In genomic region chr3:162385387-162385786, GRCh38 we compare ENCODE assay signal across 18 cellular contexts.
A peak's percentile ranks its signal among the peaks of the same experiment; 100 is the strongest.
DNase-seq lines count a peak whose midpoint lies in the region; ATAC-seq, FAIRE-seq and TF ChIP-seq lines count a peak whose summit lies in the region.
"Had no signal": no experiment of that assay in that cellular context is flagged by ENCODE, and none has a peak within 500 bp of the region (broad histone marks: within the 10 kb centered on the region; RNA-seq: fewer than 3 reads in every experiment).

No MANE protein-coding gene starts in this region.

- intact Hi-C loops in K562 (cut with micrococcal nuclease): no loop called here
- intact Hi-C loops in mammary epithelial cell (cut with micrococcal nuclease): no loop called here

- in situ Hi-C loops in K562 (cut with MboI): no loop called here
- in situ Hi-C loops in mammary epithelial cell (cut with MboI; ENCODE audit: low sequenced_read_pairs in 2 of 2): no loop called here

- ATAC-seq in A549 (no peak), K562 (no peak), GM18873 (IDR thresholded peaks at IDR 0.05; ENCODE audit: low FRiP score, unreplicated experiment) (no peak)
- ATAC-seq: CD8-positive, alpha-beta T cell had no signal

- no peaks in the 10 kb centered on the region for H3K79me2 ChIP-seq in K562 (ENCODE audit: control insufficient read depth, insufficient read depth, low read length)
- no peaks in the 10 kb centered on the region for H3K79me2 ChIP-seq in mammary epithelial cell (ENCODE audit: insufficient read depth, low read length)

- TF ChIP-seq EP300 in A549 (IDR thresholded peaks at IDR 0.05) (no peak), K562 (IDR thresholded peaks at IDR 0.05; ENCODE audit: low read length) (no peak)

- H3K4me3 ChIP-seq in A549: no peak overlapping the region
- no peak overlapping the region for H3K4me3 ChIP-seq in K562
- no peak overlapping the region for H3K4me3 ChIP-seq in mammary epithelial cell (replicated peaks in 1 of 3; ENCODE audit: insufficient read depth in 1 of 3, low read depth in 2 of 3, low read length in 3 of 3)
- H3K4me3 ChIP-seq: BLaER1 treated with 17β-estradiol and CSF1 and Interleukin-3, amounts not matched to agents 10 nM and 100 nM had no signal

- no peak for DNase-seq in A549 (ENCODE audit: low read depth in 1 of 2, low spot score in 1 of 2)
- DNase-seq in H54 (ENCODE audit: insufficient read length, low spot score): no peak
- DNase-seq in K562 (ENCODE audit: extremely low read depth in 1 of 4, low spot score in 3 of 4): no peak
- DNase-seq in mammary epithelial cell: no peak
- DNase-seq: 8988T; AML-193; Caco-2; Calu3; CD4-positive, alpha-beta T cell; CD8-positive, alpha-beta T cell; DMS79 treated with DMSO at 0.1 percent for 48 hours; GF-D8 had no signal

- H3K27ac ChIP-seq in A549 (no peak overlapping the region), K562 (ENCODE audit: extremely low read depth, low read depth, low read length) (no peak overlapping the region), mammary epithelial cell (ENCODE audit: insufficient read depth, low read depth, low read length) (no peak overlapping the region)
- H3K27ac ChIP-seq: BLaER1 treated with 17β-estradiol and CSF1 and Interleukin-3, amounts not matched to agents 10 nM and 100 nM; C4-2B had no signal

- 15% methylated on average over 1 of the region's 1 CpG for WGBS in A549 (ENCODE audit: missing lambda C conversion rate)
- WGBS in K562 (ENCODE audit: insufficient coverage, low coverage, missing lambda C conversion rate): 0% methylated on average over 1 of the region's 1 CpG
- WGBS in mammary epithelial cell (ENCODE audit: low coverage, missing lambda C conversion rate): 76% methylated on average over 1 of the region's 1 CpG

- H3K9me1 ChIP-seq in K562 (ENCODE audit: control insufficient read depth, insufficient read depth, low read length): no peaks in the 10 kb centered on the region

- CTCF ChIA-PET in A549 (lab: Yijun Ruan, JAX): no interaction called here
- CTCF ChIA-PET in K562 (lab: Yijun Ruan, JAX; ENCODE audit: low intra/inter-chr PET ratio): no interaction called here
- CTCF ChIA-PET in mammary epithelial cell (lab: Charles Lee; ENCODE audit: low non-redundant PET): no interaction called here

- FAIRE-seq in A549 (lab: Jason Lieb, UNC) (no peak), H54 (lab: Jason Lieb, UNC) (peak; percentile 33), K562 (lab: Jason Lieb, UNC) (no peak)
- FAIRE-seq: D721Med, G401.6, GM12891 had no signal

- H3K4me1 ChIP-seq in A549 (peaks cover 3% of the 10 kb centered on the region; the same call in 1 of the 3 replicates), K562 (replicated peaks in 1 of 2; ENCODE audit: control insufficient read depth in 2 of 2, insufficient read depth in 2 of 2, low read length in 2 of 2) (no peaks in the 10 kb centered on the region), mammary epithelial cell (ENCODE audit: insufficient read depth, low read length) (no peaks in the 10 kb centered on the region)
- H3K4me1 ChIP-seq: BLaER1 treated with 17β-estradiol and CSF1 and Interleukin-3, amounts not matched to agents 10 nM and 100 nM; Caco-2 had no signal

- TF ChIP-seq RAD21 in A549 (conservative IDR thresholded peaks at IDR 0.05 in 1 of 2, IDR thresholded peaks at IDR 0.05 in 1 of 2) (no peak), K562 (CRISPR knock-in tag; conservative IDR thresholded peaks at IDR 0.05 in 1 of 2, IDR thresholded peaks at IDR 0.05 in 1 of 2) (no peak)

- dilution Hi-C loops in mammary epithelial cell (cut with HindIII; ENCODE audit: low sequenced_read_pairs): no loop called here

- TF ChIP-seq POLR2A in A549 (IDR thresholded peaks at IDR 0.05; ENCODE audit: low read length) (no peak), H54 (IDR thresholded peaks at IDR 0.05; ENCODE audit: low read depth, low read length) (no peak), K562 (conservative IDR thresholded peaks at IDR 0.05) (no peak)

- POLR2A ChIA-PET in A549 (lab: Yijun Ruan, JAX): no interaction called here
- POLR2A ChIA-PET in K562 (lab: Yijun Ruan, JAX): no interaction called here

- TF ChIP-seq CTCF in A549 (IDR thresholded peaks at IDR 0.05): no peak
- no peak for TF ChIP-seq CTCF in K562 (IDR thresholded peaks at IDR 0.05 in 2 of 3, conservative IDR thresholded peaks at IDR 0.05 in 1 of 3; ENCODE audit: insufficient read depth in 2 of 3, low read depth in 1 of 3, low read length in 3 of 3)
- TF ChIP-seq CTCF in mammary epithelial cell (conservative IDR thresholded peaks at IDR 0.05 in 1 of 2, IDR thresholded peaks at IDR 0.05 in 1 of 2; ENCODE audit: extremely low read depth in 1 of 2, insufficient read depth in 1 of 2, low read depth in 1 of 2, low read length in 2 of 2): no peak

- H3K9me3 ChIP-seq in A549 (0 out of 3 replicates have a peak, but pooled peaks cover 2% of the 10 kb centered on the region), K562 (replicated peaks; ENCODE audit: control insufficient read depth, insufficient read depth, low read depth, low read length) (no peaks in the 10 kb centered on the region), mammary epithelial cell (replicated peaks; ENCODE audit: insufficient read depth, low read length) (no peaks in the 10 kb centered on the region)
- H3K9me3 ChIP-seq: BLaER1 treated with 17β-estradiol and CSF1 and Interleukin-3, amounts not matched to agents 10 nM and 100 nM; Caco-2 had no signal

- no peak overlapping the region for H3K4me2 ChIP-seq in A549
- H3K4me2 ChIP-seq in K562 (ENCODE audit: insufficient read depth, low read length): no peak overlapping the region
- H3K4me2 ChIP-seq in mammary epithelial cell (ENCODE audit: insufficient read depth, low read depth, low read length): no peak overlapping the region
- H3K4me2 ChIP-seq: BLaER1 treated with 17β-estradiol and CSF1 and Interleukin-3, amounts not matched to agents 10 nM and 100 nM had no signal

- H3K36me3 ChIP-seq in K562 (ENCODE audit: control insufficient read depth, insufficient read depth, low read length): no peaks in the 10 kb centered on the region
- no peaks in the 10 kb centered on the region for H3K36me3 ChIP-seq in mammary epithelial cell (ENCODE audit: insufficient read depth, low read length)
- H3K36me3 ChIP-seq: BLaER1 treated with 17β-estradiol and CSF1 and Interleukin-3, amounts not matched to agents 10 nM and 100 nM had no signal

- no peaks in the 10 kb centered on the region for H4K20me1 ChIP-seq in K562 (replicated peaks; ENCODE audit: control insufficient read depth, insufficient read depth, low read length)
- no peaks in the 10 kb centered on the region for H4K20me1 ChIP-seq in mammary epithelial cell (ENCODE audit: insufficient read depth, low read length)
- H4K20me1 ChIP-seq: BLaER1 treated with 17β-estradiol and CSF1 and Interleukin-3, amounts not matched to agents 10 nM and 100 nM had no signal

- H3K9ac ChIP-seq in K562 (ENCODE audit: insufficient read depth in 1 of 2, low read depth in 2 of 2, low read length in 2 of 2) (no peak overlapping the region), mammary epithelial cell (ENCODE audit: insufficient read depth, low read length) (no peak overlapping the region)
- H3K9ac ChIP-seq: BLaER1 treated with 17β-estradiol and CSF1 and Interleukin-3, amounts not matched to agents 10 nM and 100 nM had no signal

- H2AFZ ChIP-seq in K562 (ENCODE audit: low read depth, low read length): no peak overlapping the region
- no peak overlapping the region for H2AFZ ChIP-seq in mammary epithelial cell (ENCODE audit: low read depth, low read length)

- no peaks in the 10 kb centered on the region for H3K27me3 ChIP-seq in K562 (ENCODE audit: control insufficient read depth in 2 of 2, insufficient read depth in 2 of 2, low read length in 2 of 2)
- H3K27me3 ChIP-seq in mammary epithelial cell (ENCODE audit: insufficient read depth, low read length): no peaks in the 10 kb centered on the region
- H3K27me3 ChIP-seq: BLaER1 treated with 17β-estradiol and CSF1 and Interleukin-3, amounts not matched to agents 10 nM and 100 nM had no signal

- no TSS peak for BruUV-seq in K562 (replicated peaks; lab: Mats Ljungman, UMichigan)
- BruUV-seq in mammary epithelial cell (replicated peaks; lab: Mats Ljungman, UMichigan): no TSS peak

TF ChIP-seq in A549, 52 proteins besides CTCF, POLR2A, EP300 and RAD21:
- TF ChIP-seq BCL3 (IDR thresholded peaks at IDR 0.05) (no peak), MAFK (IDR thresholded peaks at IDR 0.05; ENCODE audit: partially characterized antibody) (peak; percentile 59), ZNF302 (CRISPR knock-in tag; IDR thresholded peaks at IDR 0.05) (no peak)

TF ChIP-seq in K562, 482 proteins besides CTCF, POLR2A, EP300 and RAD21:
- TF ChIP-seq, protein P1, sequence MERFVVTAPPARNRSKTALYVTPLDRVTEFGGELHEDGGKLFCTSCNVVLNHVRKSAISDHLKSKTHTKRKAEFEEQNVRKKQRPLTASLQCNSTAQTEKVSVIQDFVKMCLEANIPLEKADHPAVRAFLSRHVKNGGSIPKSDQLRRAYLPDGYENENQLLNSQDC (CRISPR knock-in tag; IDR thresholded peaks at IDR 0.05): no peak
- TF ChIP-seq ZNF316 (IDR thresholded peaks at IDR 0.05): peak; percentile 26; the same call in 1 of the 2 replicates

Comparison
In these comparisons a context has a peak if more than half of its experiments do, and no peak if none do; other contexts are left out.
1. Of the 35 proteins assayed by ChIP-seq in both K562 and A549: peak only in K562: none; only in A549: MAFK; in both: none; in neither: 34.